In the genomic region with DNA sequence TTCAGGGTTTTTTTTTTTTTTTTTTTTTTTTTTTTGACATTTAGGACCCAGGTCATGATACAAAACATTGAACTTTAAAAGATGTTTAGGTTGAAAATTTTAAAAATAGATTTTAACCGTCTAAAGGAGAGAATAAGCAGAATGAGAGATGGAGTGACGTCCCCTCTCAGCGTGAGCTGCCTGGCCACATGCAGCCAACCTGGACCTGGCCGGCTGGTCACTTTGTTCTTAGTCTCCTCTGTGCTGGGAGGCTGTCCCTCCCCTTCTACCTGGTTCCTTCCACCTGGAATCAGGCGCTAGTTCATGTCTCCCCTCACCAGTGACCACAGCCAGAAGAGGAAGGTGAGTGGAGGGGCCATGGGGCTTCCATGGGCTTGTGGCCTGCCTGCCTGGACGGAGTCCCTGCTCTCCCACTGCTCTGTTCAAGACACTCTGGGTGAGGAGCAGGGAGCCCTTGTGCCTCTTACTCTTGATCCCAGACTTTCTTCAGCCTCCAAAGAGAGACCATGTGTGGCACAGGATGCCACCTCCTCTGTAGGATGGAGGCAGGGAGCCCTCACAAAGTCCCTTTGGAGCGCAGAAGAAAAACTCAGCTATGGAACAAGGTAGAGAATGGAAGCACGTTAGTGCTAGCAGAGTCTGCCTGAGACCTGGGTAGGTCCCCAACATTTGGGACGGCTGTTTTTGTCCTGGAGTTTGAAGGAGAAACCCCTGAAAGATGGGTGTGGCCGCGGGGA, we compare ENCODE assay signal across 1 cellular context.
TF ChIP-seq lines count a peak whose summit lies in the region.

No MANE protein-coding gene starts in this region.

TF ChIP-seq in HCT116, 20 proteins besides CTCF, POLR2A, EP300 and RAD21:
- TF ChIP-seq EZH2phosphoT487 (IDR thresholded peaks at IDR 0.05; ENCODE audit: borderline replicate concordance): no peak
- TF ChIP-seq ELF1 (IDR thresholded peaks at IDR 0.05; ENCODE audit: borderline replicate concordance, low read depth): no peak
- TF ChIP-seq EZH2 (IDR thresholded peaks at IDR 0.05): no peak
- TF ChIP-seq, protein P1, sequence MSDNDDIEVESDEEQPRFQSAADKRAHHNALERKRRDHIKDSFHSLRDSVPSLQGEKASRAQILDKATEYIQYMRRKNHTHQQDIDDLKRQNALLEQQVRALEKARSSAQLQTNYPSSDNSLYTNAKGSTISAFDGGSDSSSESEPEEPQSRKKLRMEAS (IDR thresholded peaks at IDR 0.05): no peak
